ENCODE assay signal across 10 cellular contexts in the genomic region with DNA sequence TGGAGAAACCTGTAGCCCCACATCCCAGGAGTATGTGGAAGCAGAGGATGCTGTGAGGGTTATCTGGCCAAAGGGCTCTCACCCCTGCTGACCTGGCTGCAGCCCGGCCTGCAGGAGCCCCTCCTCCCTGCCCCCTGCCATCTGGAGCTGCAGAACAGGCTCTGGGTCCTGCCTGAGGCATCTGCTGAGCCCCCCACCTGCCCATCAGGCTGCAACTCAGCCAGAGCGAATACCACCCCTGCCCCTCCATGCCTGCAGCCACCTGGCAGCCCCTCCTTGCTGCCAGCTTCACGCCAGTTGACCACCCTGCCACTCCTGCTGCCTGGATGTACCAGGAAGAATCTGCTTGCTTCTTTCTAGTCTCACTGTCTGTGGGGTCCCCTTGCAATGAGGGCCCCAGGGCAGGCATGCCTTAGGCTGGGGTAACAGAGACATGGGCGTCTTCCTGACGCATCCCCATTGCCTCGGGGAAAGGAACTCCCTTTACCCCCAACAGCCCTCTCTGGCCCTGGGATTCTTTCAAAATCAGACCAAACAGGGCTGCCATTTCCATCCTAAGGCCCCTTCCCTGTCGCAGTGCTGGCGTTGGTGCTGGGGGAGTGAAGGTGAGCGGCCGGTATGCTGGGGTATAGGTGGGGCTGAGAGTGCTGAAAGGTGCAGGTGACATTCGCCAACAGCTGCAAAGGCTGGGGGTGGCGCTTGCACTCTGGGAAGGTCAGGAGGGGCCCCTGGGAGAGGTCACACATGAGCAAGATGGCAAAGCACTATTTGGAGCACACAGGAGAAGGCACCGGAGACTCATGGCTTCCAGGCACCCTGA.
A peak's percentile ranks its signal among the peaks of the same experiment; 100 is the strongest.
DNase-seq lines count a peak whose midpoint lies in the region; ATAC-seq and TF ChIP-seq lines count a peak whose summit lies in the region.
"Had no signal": no experiment of that assay in that cellular context is flagged by ENCODE, and none has a peak within 500 bp of the region (broad histone marks: within the 10 kb centered on the region; RNA-seq: fewer than 3 reads in every experiment).

No MANE protein-coding gene starts in this region.

- H3K4me1 ChIP-seq in GM23338 (ENCODE audit: insufficient read depth) (no peaks in the 10 kb centered on the region), spleen (peaks cover 7 to 52% (median 31%) of the 10 kb centered on the region in 6 donors)

- H3K4me3 Mint-ChIP-seq in activated CD4-positive, alpha-beta T cell treated with anti-CD3 and anti-CD28 coated beads, Interleukin-2, amount 10 ng/mL, durations not matched to agents 7 days and 5 days: no peak overlapping the region
- no peak overlapping the region for H3K4me3 Mint-ChIP-seq in GM23338
- no peak overlapping the region for H3K4me3 Mint-ChIP-seq in activated T-helper 1 cell treated with anti-CD3 and anti-CD28 coated beads, Interleukin-12 subunit alpha, Interleukin-12 subunit beta, Interleukin-2, Interleukin-4 antibody, amounts not matched to agents 30 ng/mL and 10 ng/mL and 1 ng/mL, durations not matched to agents 14 hours and 24 hours and 36 hours
- H3K4me3 Mint-ChIP-seq: nephron had no signal

- no peak overlapping the region for H2AFZ ChIP-seq in GM23338

- CTCF ChIA-PET in activated CD4-positive, alpha-beta T cell treated with anti-CD3 and anti-CD28 coated beads, Interleukin-2, amount 10 ng/mL, durations not matched to agents 7 days and 5 days (lab: Charles Lee): interaction anchor here (1.0 kb wide), 1 partner anchor 14 kb away, joined by 3 read pairs; no protein-coding TSS in a partner anchor

- peak overlapping the region; percentile 98 for H3K27ac Mint-ChIP-seq in activated CD4-positive, alpha-beta T cell treated with anti-CD3 and anti-CD28 coated beads, Interleukin-2, amount 10 ng/mL, durations not matched to agents 7 days and 5 days
- no peak overlapping the region for H3K27ac Mint-ChIP-seq in GM23338
- H3K27ac Mint-ChIP-seq in activated T-helper 1 cell treated with anti-CD3 and anti-CD28 coated beads, Interleukin-12 subunit alpha, Interleukin-12 subunit beta, Interleukin-2, Interleukin-4 antibody, amounts not matched to agents 30 ng/mL and 10 ng/mL and 1 ng/mL, durations not matched to agents 14 hours and 24 hours and 36 hours: peak overlapping the region; percentile 29

- no peaks in the 10 kb centered on the region for H3K79me2 ChIP-seq in GM23338 (replicated peaks; ENCODE audit: insufficient read depth)

- H3K27me3 ChIP-seq in GM23338 (ENCODE audit: insufficient read depth) (no peaks in the 10 kb centered on the region), spleen (replicated peaks in 1 of 7) (peaks cover 0 to 17% (median 0%) of the 10 kb centered on the region in 7 donors)

- WGBS in spleen, 5 donors: 52 to 75% (median 70%) methylated on average over 11 to 13 of the region's 13 CpGs

- H3K4me1 Mint-ChIP-seq in activated CD4-positive, alpha-beta T cell treated with anti-CD3 and anti-CD28 coated beads, Interleukin-2, amount 10 ng/mL, durations not matched to agents 7 days and 5 days: peaks cover 49% of the 10 kb centered on the region
- H3K4me1 Mint-ChIP-seq in GM23338: peaks cover 10% of the 10 kb centered on the region
- peaks cover 33% of the 10 kb centered on the region for H3K4me1 Mint-ChIP-seq in activated T-helper 1 cell treated with anti-CD3 and anti-CD28 coated beads, Interleukin-12 subunit alpha, Interleukin-12 subunit beta, Interleukin-2, Interleukin-4 antibody, amounts not matched to agents 30 ng/mL and 10 ng/mL and 1 ng/mL, durations not matched to agents 14 hours and 24 hours and 36 hours (ENCODE audit: low read depth)

- H3K4me2 ChIP-seq in GM23338: no peak overlapping the region

- no peaks in the 10 kb centered on the region for H3F3A ChIP-seq in GM23338 (replicated peaks; ENCODE audit: low read depth)

- no peak overlapping the region for H3K27ac ChIP-seq in GM23338 (ENCODE audit: low read depth)
- peak overlapping the region; percentile 67 to 90 (median 80) for H3K27ac ChIP-seq in spleen

- H3K36me3 Mint-ChIP-seq in activated CD4-positive, alpha-beta T cell treated with anti-CD3 and anti-CD28 coated beads, Interleukin-2, amount 10 ng/mL, durations not matched to agents 7 days and 5 days (ENCODE audit: low read depth): peaks cover 7% of the 10 kb centered on the region
- H3K36me3 Mint-ChIP-seq in GM23338 (ENCODE audit: low read depth): no peaks in the 10 kb centered on the region
- H3K36me3 Mint-ChIP-seq in activated T-helper 1 cell treated with anti-CD3 and anti-CD28 coated beads, Interleukin-12 subunit alpha, Interleukin-12 subunit beta, Interleukin-2, Interleukin-4 antibody, amounts not matched to agents 30 ng/mL and 10 ng/mL and 1 ng/mL, durations not matched to agents 14 hours and 24 hours and 36 hours (ENCODE audit: low read depth): peaks cover 2% of the 10 kb centered on the region

- H4K20me1 ChIP-seq in GM23338 (replicated peaks; ENCODE audit: insufficient read depth): no peaks in the 10 kb centered on the region

- no peaks in the 10 kb centered on the region for H3K9me2 ChIP-seq in GM23338 (ENCODE audit: insufficient read depth)

- POLR2A ChIA-PET in activated CD4-positive, alpha-beta T cell treated with anti-CD3 and anti-CD28 coated beads, Interleukin-2, amount 10 ng/mL, durations not matched to agents 7 days and 5 days (lab: Charles Lee): no interaction called here

- DNase-seq in activated CD4-positive, alpha-beta T cell treated with anti-CD3 and anti-CD28 coated beads, Interleukin-2, amount 10 ng/mL, durations not matched to agents 7 days and 5 days: no peak
- no peak for DNase-seq in activated CD4-positive, alpha-beta T cell treated with anti-CD3 and anti-CD28 coated beads for 48 hours
- DNase-seq in GM23338 (ENCODE audit: low spot score) (no peak), spleen (no peak), NOMO-1 treated with DMSO at 0.1 percent for 48 hours (lab: John Stamatoyannopoulos, UW; ENCODE audit: unreplicated experiment) (no peak)
- DNase-seq in activated T-helper 1 cell treated with anti-CD3 and anti-CD28 coated beads, Interleukin-12 subunit alpha, Interleukin-12 subunit beta, Interleukin-2, Interleukin-4 antibody, amounts not matched to agents 30 ng/mL and 10 ng/mL and 1 ng/mL, durations not matched to agents 14 hours and 24 hours and 36 hours (ENCODE audit: low spot score): no peak
- DNase-seq: stimulated activated CD4-positive, alpha-beta T cell treated with anti-CD3 and anti-CD28 coated beads, Interleukin-15, amount 100 ng/mL, for 24 hours had no signal

- H3K4me3 ChIP-seq in GM23338: no peak overlapping the region
- H3K4me3 ChIP-seq in spleen: no peak overlapping the region

- H3K9me3 Mint-ChIP-seq in activated CD4-positive, alpha-beta T cell treated with anti-CD3 and anti-CD28 coated beads, Interleukin-2, amount 10 ng/mL, durations not matched to agents 7 days and 5 days: peaks cover 11% of the 10 kb centered on the region
- H3K9me3 Mint-ChIP-seq in GM23338: peaks cover 3% of the 10 kb centered on the region
- H3K9me3 Mint-ChIP-seq in activated T-helper 1 cell treated with anti-CD3 and anti-CD28 coated beads, Interleukin-12 subunit alpha, Interleukin-12 subunit beta, Interleukin-2, Interleukin-4 antibody, amounts not matched to agents 30 ng/mL and 10 ng/mL and 1 ng/mL, durations not matched to agents 14 hours and 24 hours and 36 hours: peaks cover 3% of the 10 kb centered on the region
- H3K9me3 Mint-ChIP-seq: nephron had no signal

- TF ChIP-seq POLR2A in spleen (IDR thresholded peaks at IDR 0.05): no peak

- H3K27me3 Mint-ChIP-seq in activated CD4-positive, alpha-beta T cell treated with anti-CD3 and anti-CD28 coated beads, Interleukin-2, amount 10 ng/mL, durations not matched to agents 7 days and 5 days: peaks cover 26% of the 10 kb centered on the region
- peaks cover 4% of the 10 kb centered on the region for H3K27me3 Mint-ChIP-seq in GM23338 (ENCODE audit: insufficient read depth, low read depth, poor library complexity)
- peaks cover 32% of the 10 kb centered on the region for H3K27me3 Mint-ChIP-seq in activated T-helper 1 cell treated with anti-CD3 and anti-CD28 coated beads, Interleukin-12 subunit alpha, Interleukin-12 subunit beta, Interleukin-2, Interleukin-4 antibody, amounts not matched to agents 30 ng/mL and 10 ng/mL and 1 ng/mL, durations not matched to agents 14 hours and 24 hours and 36 hours (ENCODE audit: insufficient read depth)

- peaks cover 0 to under 1% (median 0%) of the 10 kb centered on the region in 8 donors for H3K9me3 ChIP-seq in spleen

- no peaks in the 10 kb centered on the region; the same call in 1 of the 2 replicates for H3K36me3 ChIP-seq in GM23338 (ENCODE audit: insufficient read depth)
- H3K36me3 ChIP-seq in spleen: no peaks in the 10 kb centered on the region

- intact Hi-C loops in activated T-helper 1 cell treated with anti-CD3 and anti-CD28 coated beads, Interleukin-12 subunit alpha, Interleukin-12 subunit beta, Interleukin-2, Interleukin-4 antibody, amounts not matched to agents 30 ng/mL and 10 ng/mL and 1 ng/mL, durations not matched to agents 14 hours and 24 hours and 36 hours (cut with micrococcal nuclease): no loop called here
- intact Hi-C loops in spleen (cut with DNase I; ENCODE audit: low total_unique reads): no loop called here

- no peak for TF ChIP-seq CTCF in GM23338 (conservative IDR thresholded peaks at IDR 0.05; ENCODE audit: low read depth in 2 of 2)
- no peak for TF ChIP-seq CTCF in spleen (IDR thresholded peaks at IDR 0.05 in 8 of 11, conservative IDR thresholded peaks at IDR 0.05 in 3 of 11)

- ATAC-seq in GM23338: peak; percentile 61
- ATAC-seq in GM18520 (IDR thresholded peaks at IDR 0.05; ENCODE audit: unreplicated experiment): no peak
- no peak for ATAC-seq in HG03571 (IDR thresholded peaks at IDR 0.05; ENCODE audit: unreplicated experiment)

TF ChIP-seq in GM23338, 12 proteins besides CTCF, POLR2A, EP300 and RAD21 (continues in another document):
- TF ChIP-seq EZH2 (IDR thresholded peaks at IDR 0.05; ENCODE audit: low read depth, unreplicated experiment) (no peak), STAT1 (IDR thresholded peaks at IDR 0.05; ENCODE audit: unreplicated experiment) (no peak)
